ENCODE assay signal across 10 cellular contexts in genomic region chr6:98835149-98836024, GRCh38. TPM values are rescaled to one million over a fixed set of nuclear protein-coding genes. Genes with fewer than 3 reads are reported as not detected.
DNase-seq lines count a peak whose midpoint lies in the region; ATAC-seq and TF ChIP-seq lines count a peak whose summit lies in the region.
"Had no signal": no experiment of that assay in that cellular context is flagged by ENCODE, and none has a peak within 500 bp of the region (broad histone marks: within the 10 kb centered on the region; RNA-seq: fewer than 3 reads in every experiment).

No MANE protein-coding gene starts in this region.

- H2AFZ ChIP-seq in smooth muscle cell (ENCODE audit: low read depth), result no peak overlapping the region

- H3K27me3 ChIP-seq in smooth muscle cell (ENCODE audit: low read depth), result peaks cover 97% of the 10 kb centered on the region

- DNase-seq in NCI-H345 (lab: John Stamatoyannopoulos, UW) (peak; percentile 46), NCI-H345 treated with DMSO at 0.1 percent for 48 hours (lab: John Stamatoyannopoulos, UW; ENCODE audit: unreplicated experiment) (no peak), NCI-H526 (lab: John Stamatoyannopoulos, UW) (peak; percentile 48 to 75), fibroblast of villous mesenchyme (ENCODE audit: low read depth) (no peak), smooth muscle cell (lab: John Stamatoyannopoulos, UW; ENCODE audit: unreplicated experiment) (no peak), NCI-H1694 (lab: John Stamatoyannopoulos, UW) (no peak)

- 1% methylated on average over 54 of the region's 76 CpGs for WGBS in smooth muscle cell (ENCODE audit: low lambda C conversion rate)

- ATAC-seq in HG03095 (IDR thresholded peaks at IDR 0.05; ENCODE audit: unreplicated experiment) (no peak), GM19351 (IDR thresholded peaks at IDR 0.05; ENCODE audit: unreplicated experiment) (no peak)

- peak overlapping the region; percentile 82 for H3K4me2 ChIP-seq in smooth muscle cell

- H3K4me3 ChIP-seq in fibroblast of villous mesenchyme (ENCODE audit: low read depth, low read length) (peak overlapping the region; percentile 25), smooth muscle cell (peak overlapping the region; percentile 19)

- no peak overlapping the region for H3K9ac ChIP-seq in smooth muscle cell (ENCODE audit: low read depth)

- no peaks in the 10 kb centered on the region for H3K79me2 ChIP-seq in smooth muscle cell (ENCODE audit: low read depth)

- H3F3A ChIP-seq in smooth muscle cell (ENCODE audit: low read depth), result no peaks in the 10 kb centered on the region

- H4K20me1 ChIP-seq in smooth muscle cell (ENCODE audit: low read depth), result no peaks in the 10 kb centered on the region

- TF ChIP-seq CTCF in fibroblast of villous mesenchyme (IDR thresholded peaks at IDR 0.05; ENCODE audit: insufficient read depth, low read depth, low read length) (no peak), smooth muscle cell (IDR thresholded peaks at IDR 0.05; ENCODE audit: borderline replicate concordance, insufficient read depth, poor library complexity, severe bottlenecking) (no peak)

- H3K36me3 ChIP-seq in smooth muscle cell (ENCODE audit: low read depth), result no peaks in the 10 kb centered on the region

- H3K27ac ChIP-seq in smooth muscle cell (ENCODE audit: low read depth), result no peak overlapping the region
- H3K27ac ChIP-seq: C4-2B had no signal

- H3K4me1 ChIP-seq in smooth muscle cell (ENCODE audit: low read depth), result peaks cover 23% of the 10 kb centered on the region

- H3K9me3 ChIP-seq in smooth muscle cell (replicated peaks; ENCODE audit: low read depth), result no peaks in the 10 kb centered on the region

RNA-seq across cellular contexts. Expression of gene POU3F2, which starts 1.0 kb away (rescaled TPM):
- total RNA-seq in fibroblast of villous mesenchyme (not detected in 2 replicates), smooth muscle cell (not detected in 2 replicates)
- polyA plus RNA-seq in smooth muscle cell, result 0.12 TPM in 1 of 2 replicates, not detected in the other
- polyA plus RNA-seq: lung had no signal

Comparison
In these comparisons a context has a peak if more than half of its experiments do, and no peak if none do; other contexts are left out.
1. DNase-seq: peak in NCI-H345 (single experiment) and NCI-H526 (2 of 2); none in NCI-H345 treated with DMSO at 0.1 percent for 48 hours (single experiment), fibroblast of villous mesenchyme (single experiment), smooth muscle cell (single experiment) and NCI-H1694 (single experiment).